ENCODE assay signal across 9 cellular contexts in genomic region chr7:100866721-100867039, GRCh38. TPM values are rescaled to one million over a fixed set of nuclear protein-coding genes. Genes with fewer than 3 reads are reported as not detected.
DNase-seq lines count a peak whose midpoint lies in the region; ATAC-seq and TF ChIP-seq lines count a peak whose summit lies in the region.
"Had no signal": no experiment of that assay in that cellular context is flagged by ENCODE, and none has a peak within 500 bp of the region (broad histone marks: within the 10 kb centered on the region; RNA-seq: fewer than 3 reads in every experiment).

No MANE protein-coding gene starts in this region.

- H3K9me2 ChIP-seq in Karpas-422 (replicated peaks; ENCODE audit: insufficient read depth, low read length), result no peaks in the 10 kb centered on the region

- H3K4me2 ChIP-seq in Karpas-422 (ENCODE audit: low read depth, low read length, poor library complexity, severe bottlenecking), result peak overlapping the region; percentile 96

- H3K36me3 ChIP-seq in Karpas-422 (ENCODE audit: insufficient read depth, low read length) (no peaks in the 10 kb centered on the region), colonic mucosa (no peaks in the 10 kb centered on the region)

- H2AFZ ChIP-seq in Karpas-422 (ENCODE audit: low read length), result 0 out of 2 replicates have a peak overlapping the region, but pooled peaks have one; percentile 26

- H3K9me3 Mint-ChIP-seq in nephron, result no peaks in the 10 kb centered on the region

- DNase-seq in AG10803 (ENCODE audit: low read depth), result no peak
- no peak for DNase-seq in Karpas-422
- no peak for DNase-seq in colonic mucosa
- DNase-seq in left colon, result no peak
- DNase-seq in NCI-H2107 treated with DMSO at 0.1 percent for 48 hours (lab: John Stamatoyannopoulos, UW; ENCODE audit: unreplicated experiment), result no peak
- DNase-seq: effector CD4-positive, alpha-beta T cell had no signal

- H3K27ac ChIP-seq in Karpas-422 (ENCODE audit: low read length), result peak overlapping the region; percentile 78
- peak overlapping the region; percentile 94 for H3K27ac ChIP-seq in colonic mucosa

- no peak for TF ChIP-seq CTCF in AG10803 (conservative IDR thresholded peaks at IDR 0.05; ENCODE audit: low read length)
- no peak for TF ChIP-seq CTCF in colonic mucosa (IDR thresholded peaks at IDR 0.05)
- TF ChIP-seq CTCF in nephron (IDR thresholded peaks at IDR 0.05; ENCODE audit: unreplicated experiment in 3 of 3), result no peak

- H3K27me3 Mint-ChIP-seq in nephron (ENCODE audit: low read depth), result peaks cover 11% of the 10 kb centered on the region

- no peaks in the 10 kb centered on the region for H3K27me3 ChIP-seq in Karpas-422 (ENCODE audit: low read length)
- H3K27me3 ChIP-seq in colonic mucosa, result no peaks in the 10 kb centered on the region

- peaks cover 20% of the 10 kb centered on the region for H3K4me1 ChIP-seq in Karpas-422 (ENCODE audit: low read length)
- H3K4me1 ChIP-seq in colonic mucosa, result peaks cover 6% of the 10 kb centered on the region

- H3K4me1 Mint-ChIP-seq in nephron, result peaks cover 22% of the 10 kb centered on the region

- ATAC-seq in left colon, result no peak
- ATAC-seq in HG03095 (IDR thresholded peaks at IDR 0.05; ENCODE audit: unreplicated experiment), result no peak
- ATAC-seq in HG02588 (IDR thresholded peaks at IDR 0.05; ENCODE audit: unreplicated experiment), result no peak

- H3K9me3 ChIP-seq in Karpas-422 (ENCODE audit: low read length) (no peaks in the 10 kb centered on the region), colonic mucosa (no peaks in the 10 kb centered on the region)

- peak overlapping the region; percentile 97 for H3K4me3 ChIP-seq in AG10803 (ENCODE audit: low read length)
- peak overlapping the region; percentile 90 for H3K4me3 ChIP-seq in Karpas-422 (ENCODE audit: low read length)
- peak overlapping the region; percentile 90 for H3K4me3 ChIP-seq in colonic mucosa

- H3K9ac ChIP-seq in Karpas-422 (ENCODE audit: low read length) (peak overlapping the region; percentile 94), colonic mucosa (ENCODE audit: low read depth in 2 of 2, low read length in 2 of 2) (peak overlapping the region; percentile 96 to 97)

- peak overlapping the region; percentile 98 to 99 (median 98) for H3K27ac Mint-ChIP-seq in nephron

- no peaks in the 10 kb centered on the region for H4K20me1 ChIP-seq in Karpas-422 (ENCODE audit: insufficient read depth, low read depth, low read length)

- intact Hi-C loops in colonic mucosa (cut with DNase I) (no loop called here), left colon (cut with DNase I, micrococcal nuclease) (no loop called here)

- peaks cover 26% of the 10 kb centered on the region for H3K79me2 ChIP-seq in Karpas-422 (ENCODE audit: low read length)

- H3K4me3 Mint-ChIP-seq in nephron, result peak overlapping the region; percentile 95 to 100 (median 98)

- H3K36me3 Mint-ChIP-seq in nephron (ENCODE audit: low read depth), result peaks cover 17% of the 10 kb centered on the region

RNA-seq across cellular contexts. Expression of gene TRIP6, which starts 0.5 kb away (rescaled TPM):
- total RNA-seq in Karpas-422 (2014; rRNA removed; shearing (Covaris generic); ENCODE audit: low replicate concordance), result 19.5 and 30.5 TPM in 2 replicates
- total RNA-seq in colonic mucosa (10 to 100 TPM; 34.8 to 40.2 TPM), left colon (10 to 100 TPM; 18.6 to 21.4 TPM)

RNA-seq across cellular contexts. Expression of gene SRRT, which starts 8.2 kb away (rescaled TPM):
- 65.8 and 103 TPM in 2 replicates for total RNA-seq in Karpas-422 (2014; rRNA removed; shearing (Covaris generic); ENCODE audit: low replicate concordance)
- total RNA-seq in colonic mucosa, result 100 to 1,000 TPM; 114 to 204 TPM
- total RNA-seq in left colon, result 100 to 1,000 TPM in 1 of 2 donors, 10 to 100 TPM in 1; 85.9 to 116 TPM

RNA-seq across cellular contexts. Expression of gene SLC12A9, which starts 14.2 kb away (rescaled TPM):
- 21.0 and 33.9 TPM in 2 replicates for total RNA-seq in Karpas-422 (2014; rRNA removed; shearing (Covaris generic); ENCODE audit: low replicate concordance)
- 10 to 100 TPM; 24.1 to 35.9 TPM for total RNA-seq in colonic mucosa
- total RNA-seq in left colon, result 10 to 100 TPM; 31.0 to 33.6 TPM

RNA-seq across cellular contexts. Expression of gene UFSP1, which starts 22.8 kb away (rescaled TPM):
- 3.3 and 17.2 TPM in 2 replicates for total RNA-seq in Karpas-422 (2014; rRNA removed; shearing (Covaris generic); ENCODE audit: low replicate concordance)
- total RNA-seq in colonic mucosa (1 to 10 TPM; 2.1 to 4.4 TPM), left colon (1 to 10 TPM; 2.2 to 2.7 TPM)

RNA-seq across cellular contexts. Expression of gene ACHE, which starts 29.0 kb away (rescaled TPM):
- total RNA-seq in Karpas-422 (2014; rRNA removed; shearing (Covaris generic); ENCODE audit: low replicate concordance), result not detected in 2 replicates
- total RNA-seq in colonic mucosa, result 10 to 100 TPM in 1 of 2 donors, 1 to 10 TPM in 1; 5.3 to 11.7 TPM
- 10 to 100 TPM; 18.4 to 29.2 TPM for total RNA-seq in left colon
